11 cellular contexts compared by ENCODE assay signal in genomic region chr12:107580750-107581529, GRCh38.
DNase-seq lines count a peak whose midpoint lies in the region; ATAC-seq and TF ChIP-seq lines count a peak whose summit lies in the region.
"Had no signal": no experiment of that assay in that cellular context is flagged by ENCODE, and none has a peak within 500 bp of the region (broad histone marks: within the 10 kb centered on the region; RNA-seq: fewer than 3 reads in every experiment).

No MANE protein-coding gene starts in this region.

- H3K27me3 ChIP-seq in Panc1 (ENCODE audit: control insufficient read depth, insufficient read depth, low read length) (peaks cover 18% of the 10 kb centered on the region; the same call in 1 of the 2 replicates), right lobe of liver (no peaks in the 10 kb centered on the region), thyroid gland (no peaks in the 10 kb centered on the region)

- H3K4me1 ChIP-seq in Panc1 (ENCODE audit: control insufficient read depth, insufficient read depth, low read length) (no peaks in the 10 kb centered on the region), right lobe of liver (no peaks in the 10 kb centered on the region), thyroid gland (peaks cover 52 to 69% of the 10 kb centered on the region in 2 donors)
- H3K4me1 ChIP-seq: body of pancreas had no signal

- no peak overlapping the region for H3K4me3 ChIP-seq in Panc1 (ENCODE audit: low read depth in 2 of 2, low read length in 2 of 2)
- no peak overlapping the region for H3K4me3 ChIP-seq in right lobe of liver
- H3K4me3 ChIP-seq in thyroid gland (replicated peaks in 1 of 3), result peak overlapping the region in 1 of 3 donors; percentile 17
- H3K4me3 ChIP-seq: body of pancreas had no signal

- H3K9me3 ChIP-seq in Panc1 (ENCODE audit: control insufficient read depth, insufficient read depth, low read depth, low read length) (no peaks in the 10 kb centered on the region), right lobe of liver (no peaks in the 10 kb centered on the region), thyroid gland (no peaks in the 10 kb centered on the region)
- H3K9me3 ChIP-seq: body of pancreas had no signal

- H3K27ac ChIP-seq in Panc1 (ENCODE audit: low read length), result no peak overlapping the region
- H3K27ac ChIP-seq in right lobe of liver, result no peak overlapping the region
- H3K27ac ChIP-seq in thyroid gland, result peak overlapping the region; percentile 86 to 90 (median 86)
- H3K27ac ChIP-seq: body of pancreas had no signal

- TF ChIP-seq POLR2A in right lobe of liver (IDR thresholded peaks at IDR 0.05) (no peak), thyroid gland (IDR thresholded peaks at IDR 0.05) (peak in 1 of 2 donors; percentile 31)

- DNase-seq in Panc1 (ENCODE audit: low read depth, low spot score) (no peak), right lobe of liver (no peak), thyroid gland (peak; percentile 47 to 56), KBM-7 (no peak), AML-193 (lab: John Stamatoyannopoulos, UW) (no peak)
- DNase-seq in stimulated activated CD4-positive, alpha-beta T cell treated with anti-CD3 and anti-CD28 coated beads, Interleukin-1b, Interleukin-23, amount 100 ng/mL, for 48 hours, result no peak
- DNase-seq: foreskin fibroblast; naive thymus-derived CD4-positive, alpha-beta T cell; NCI-H187 had no signal

- peak; percentile 74 for ATAC-seq in Panc1
- peak; percentile 22 for ATAC-seq in esophagus mucosa
- ATAC-seq in right lobe of liver, result peak in 3 of 4 donors; percentile 44 to 63 (median 48)
- ATAC-seq: body of pancreas; naive thymus-derived CD4-positive, alpha-beta T cell had no signal

- POLR2A ChIA-PET in Panc1 (lab: Charles Lee), result no interaction called here

- TF ChIP-seq CTCF in Panc1 (IDR thresholded peaks at IDR 0.05) (no peak), right lobe of liver (IDR thresholded peaks at IDR 0.05) (no peak), thyroid gland (IDR thresholded peaks at IDR 0.05) (peak in 2 of 6 experiments; percentile 17 to 26)

- in situ Hi-C loops in Panc1 (cut with HindIII; ENCODE audit: low pct_unique_long_range_greater_than_20kb, low sequenced_read_pairs) (no loop called here), KBM-7 (cut with MboI; ENCODE audit: low pct_unique_long_range_greater_than_20kb, low sequenced_read_pairs) (no loop called here)

- intact Hi-C loops in Panc1 (cut with micrococcal nuclease; ENCODE audit: unreplicated experiment) (no loop called here), right lobe of liver (cut with DNase I) (no loop called here), thyroid gland (cut with DNase I) (no loop called here)

- CTCF ChIA-PET in Panc1 (lab: Charles Lee), result no interaction called here

- 64% methylated on average over 9 of the region's 64 CpGs for WGBS in right lobe of liver (ENCODE audit: insufficient coverage, low coverage, low lambda C conversion rate, missing lambda C conversion rate)
- 30 to 47% methylated on average over 24 to 36 of the region's 64 CpGs for WGBS in thyroid gland, 2 donors

- no peaks in the 10 kb centered on the region for H3K36me3 ChIP-seq in Panc1 (ENCODE audit: control insufficient read depth, insufficient read depth, low read length)
- H3K36me3 ChIP-seq in right lobe of liver, result no peaks in the 10 kb centered on the region
- no peaks in the 10 kb centered on the region for H3K36me3 ChIP-seq in thyroid gland

- BruUV-seq in Panc1 (replicated peaks; lab: Mats Ljungman, UMichigan), result no TSS peak

Comparison
In these comparisons a context has a peak if more than half of its experiments do, and no peak if none do; other contexts are left out.
1. ATAC-seq: peak in every context shown above with its lines; median percentile 74 in Panc1; 48 in right lobe of liver; 22 in esophagus mucosa.
2. DNase-seq: peak in thyroid gland (2 of 2); none in Panc1 (single experiment), right lobe of liver (0 of 3), KBM-7 (single experiment), AML-193 (0 of 2) and stimulated activated CD4-positive, alpha-beta T cell treated with anti-CD3 and anti-CD28 coated beads, Interleukin-1b, Interleukin-23, amount 100 ng/mL, for 48 hours (single experiment).
3. H3K27ac ChIP-seq: peak in thyroid gland (3 of 3); none in Panc1 (single experiment) and right lobe of liver (0 of 3).